11 cellular contexts compared by ENCODE assay signal in the genomic region with DNA sequence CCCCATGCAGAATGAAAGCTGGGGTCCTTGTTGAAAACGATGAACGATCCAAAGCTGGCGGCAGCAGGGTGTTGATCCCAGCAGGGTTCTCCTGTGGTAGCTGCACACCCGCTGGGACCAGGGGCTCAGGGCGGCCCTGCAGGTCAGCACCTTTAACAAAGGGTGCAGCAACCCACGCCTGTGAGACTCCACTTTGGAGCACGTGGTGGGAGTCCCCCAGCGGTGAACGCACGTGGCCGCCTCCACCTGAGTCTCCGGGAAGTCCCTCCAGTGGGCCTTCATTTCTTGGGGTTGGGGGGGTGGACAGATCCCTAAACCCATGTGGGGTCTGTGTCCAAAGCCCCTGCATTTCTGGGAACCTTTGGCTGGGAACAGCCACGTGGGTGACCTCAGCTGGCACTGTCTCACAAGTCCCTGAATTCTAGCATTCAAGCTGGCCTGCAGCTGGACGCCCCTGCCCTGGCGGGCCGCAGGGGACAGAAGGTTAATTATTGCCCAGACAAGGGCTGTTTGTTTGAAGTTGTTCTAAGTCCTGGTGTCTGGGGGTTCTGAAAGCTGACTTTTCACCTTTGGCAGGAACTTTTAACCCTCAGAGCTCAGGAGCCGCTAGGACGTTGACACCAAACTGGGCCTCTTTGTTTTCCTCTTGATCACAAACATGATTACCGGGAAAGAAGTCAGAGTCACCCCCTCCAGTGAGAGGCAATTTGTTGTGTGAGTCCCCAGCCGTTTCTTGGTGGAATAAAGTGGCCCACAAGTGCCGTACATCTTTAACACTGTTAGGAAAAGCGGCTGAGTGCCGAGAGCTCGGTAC.
DNase-seq lines count a peak whose midpoint lies in the region; ATAC-seq and TF ChIP-seq lines count a peak whose summit lies in the region.
"Had no signal": no experiment of that assay in that cellular context is flagged by ENCODE, and none has a peak within 500 bp of the region (broad histone marks: within the 10 kb centered on the region; RNA-seq: fewer than 3 reads in every experiment).

No MANE protein-coding gene starts in this region.

- H2AFZ ChIP-seq in ACC112 (ENCODE audit: low read length, unreplicated experiment): peak overlapping the region; percentile 3

- H3K27ac ChIP-seq in ACC112 (ENCODE audit: low read depth, low read length) (peak overlapping the region; percentile 88), adrenal gland (peak overlapping the region in 3 of 5 donors; percentile 54 to 81 (median 66))

- 77 to 88% (median 86%) methylated on average over 17 to 24 of the region's 24 CpGs for WGBS in adrenal gland, 4 donors

- intact Hi-C loops in adrenal gland (cut with DNase I) (loop anchor here in 1 of 2 donors (10.0 kb wide), 2 partner anchors 125 to 355 kb away; no protein-coding TSS in a partner anchor), left ventricle myocardium superior (cut with micrococcal nuclease) (no loop called here)

- H3K79me2 ChIP-seq in ACC112 (ENCODE audit: control insufficient read depth, insufficient read depth, low read length, unreplicated experiment): no peaks in the 10 kb centered on the region

- TF ChIP-seq POLR2A in adrenal gland (IDR thresholded peaks at IDR 0.05): no peak

- H3K4me3 ChIP-seq in ACC112 (ENCODE audit: low read depth, low read length): no peak overlapping the region
- H3K4me3 ChIP-seq in adrenal gland: no peak overlapping the region
- H3K4me3 ChIP-seq: lung, MG63 had no signal

- H3K9me3 ChIP-seq in adrenal gland (replicated peaks in 1 of 3): no peaks in the 10 kb centered on the region
- H3K9me3 ChIP-seq: MG63 had no signal

- H3K36me3 ChIP-seq in ACC112 (ENCODE audit: insufficient read depth, low read length): no peaks in the 10 kb centered on the region
- peaks cover 0 to 7% of the 10 kb centered on the region in 2 donors for H3K36me3 ChIP-seq in adrenal gland (replicated peaks in 1 of 2)
- H3K36me3 ChIP-seq: MG63 had no signal

- no peak for ATAC-seq in left ventricle myocardium superior
- ATAC-seq in GM18909 (IDR thresholded peaks at IDR 0.05; ENCODE audit: poor library complexity, unreplicated experiment): no peak

- DNase-seq in adrenal gland (no peak), left ventricle myocardium superior (peak; percentile 33), pons (ENCODE audit: low spot score) (peak; percentile 95), SHP77 treated with DMSO at 0.1 percent for 48 hours (lab: John Stamatoyannopoulos, UW) (no peak), islet precursor cell (no peak), NCI-H69 (lab: John Stamatoyannopoulos, UW) (no peak)
- DNase-seq: MG63; stimulated activated CD4-positive, alpha-beta T cell treated with anti-CD3 and anti-CD28 coated beads, Interleukin-4, amount 100 ng/mL, for 1 hour had no signal

- no peaks in the 10 kb centered on the region for H3K27me3 ChIP-seq in ACC112 (ENCODE audit: insufficient read depth, low read length)
- H3K27me3 ChIP-seq in adrenal gland: no peaks in the 10 kb centered on the region
- H3K27me3 ChIP-seq: MG63 had no signal

- TF ChIP-seq CTCF in adrenal gland (IDR thresholded peaks at IDR 0.05): no peak

- H3K4me1 ChIP-seq in ACC112 (ENCODE audit: control insufficient read depth, insufficient read depth, low read length, unreplicated experiment): peaks cover 26% of the 10 kb centered on the region
- H3K4me1 ChIP-seq in adrenal gland (replicated peaks in 1 of 2): peaks cover 14 to 30% of the 10 kb centered on the region in 2 donors

Comparison
In these comparisons a context has a peak if more than half of its experiments do, and no peak if none do; other contexts are left out.
1. DNase-seq: peak in left ventricle myocardium superior (single experiment) and pons (single experiment); none in adrenal gland (0 of 7), SHP77 treated with DMSO at 0.1 percent for 48 hours (single experiment), islet precursor cell (single experiment) and NCI-H69 (single experiment).